Comparison of ENCODE assay signal across 1 cellular context in the genomic region with DNA sequence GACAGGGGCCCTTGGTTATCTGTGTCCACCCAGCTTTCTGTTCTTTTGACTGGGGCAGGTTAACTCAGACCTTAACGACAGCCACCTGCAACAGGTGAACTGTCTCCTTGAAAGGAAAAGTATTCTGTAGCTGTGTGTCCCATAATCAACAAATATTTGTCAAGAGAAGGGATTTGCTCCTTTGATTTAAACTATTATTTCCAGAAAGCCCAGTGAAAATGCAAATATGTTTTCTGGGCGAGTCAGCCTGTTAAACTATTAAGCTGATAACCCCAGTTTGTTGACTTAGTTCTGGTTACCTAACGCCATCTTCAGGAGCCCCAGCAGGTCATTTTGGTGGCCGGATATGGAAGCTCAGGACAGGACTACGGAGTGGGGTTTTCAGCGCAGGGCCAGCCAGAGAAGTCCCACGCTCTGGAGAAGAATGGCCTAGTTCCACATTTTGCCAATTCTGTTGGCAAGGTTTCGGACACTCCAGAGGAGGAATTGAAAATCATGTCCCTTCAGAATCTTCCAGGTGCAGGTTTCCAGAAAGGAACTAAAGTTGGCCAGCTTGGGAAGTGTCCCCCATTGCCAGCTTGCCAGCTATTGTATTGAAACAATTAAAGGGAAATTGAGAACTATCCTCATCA.
TF ChIP-seq lines count a peak whose summit lies in the region.

No MANE protein-coding gene starts in this region.

TF ChIP-seq in K562, 482 proteins besides CTCF, POLR2A, EP300 and RAD21 (continued from another document):
- TF ChIP-seq, protein P1, sequence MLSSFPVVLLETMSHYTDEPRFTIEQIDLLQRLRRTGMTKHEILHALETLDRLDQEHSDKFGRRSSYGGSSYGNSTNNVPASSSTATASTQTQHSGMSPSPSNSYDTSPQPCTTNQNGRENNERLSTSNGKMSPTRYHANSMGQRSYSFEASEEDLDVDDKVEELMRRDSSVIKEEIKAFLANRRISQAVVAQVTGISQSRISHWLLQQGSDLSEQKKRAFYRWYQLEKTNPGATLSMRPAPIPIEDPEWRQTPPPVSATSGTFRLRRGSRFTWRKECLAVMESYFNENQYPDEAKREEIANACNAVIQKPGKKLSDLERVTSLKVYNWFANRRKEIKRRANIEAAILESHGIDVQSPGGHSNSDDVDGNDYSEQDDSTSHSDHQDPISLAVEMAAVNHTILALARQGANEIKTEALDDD (IDR thresholded peaks at IDR 0.05) = peak; percentile 51; the same call in 1 of the 2 replicates
